18 cellular contexts compared by ENCODE assay signal in the genomic region with DNA sequence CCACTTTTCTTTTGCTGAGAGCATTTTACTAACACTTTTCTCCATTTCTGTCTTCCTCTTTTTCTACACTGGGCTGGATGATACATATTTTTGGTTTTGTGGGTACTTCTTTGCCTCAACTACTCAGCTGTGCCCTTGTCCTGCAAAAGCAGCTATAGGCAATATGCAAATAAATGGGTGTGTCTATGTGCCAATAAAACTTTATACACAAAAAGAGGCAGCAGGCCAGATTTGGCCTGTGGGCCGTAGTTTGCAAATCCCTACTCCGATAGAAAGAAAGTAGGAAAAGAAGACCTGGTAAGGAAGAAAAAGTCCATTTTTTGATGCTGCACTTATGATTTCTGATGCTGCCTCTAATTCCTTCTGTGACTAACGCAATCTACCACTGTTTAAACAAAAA. TPM values are rescaled to one million over a fixed set of nuclear protein-coding genes. Genes with fewer than 3 reads are reported as not detected.
DNase-seq lines count a peak whose midpoint lies in the region; ATAC-seq and TF ChIP-seq lines count a peak whose summit lies in the region.
"Had no signal": no experiment of that assay in that cellular context is flagged by ENCODE, and none has a peak within 500 bp of the region (broad histone marks: within the 10 kb centered on the region; RNA-seq: fewer than 3 reads in every experiment).

No MANE protein-coding gene starts in this region.

- H3K4me1 Mint-ChIP-seq in MCF 10A (ENCODE audit: insufficient read depth, unreplicated experiment), result peaks cover 43% of the 10 kb centered on the region
- peaks cover 25% of the 10 kb centered on the region for H3K4me1 Mint-ChIP-seq in activated T-cell treated with anti-CD3 and anti-CD28 coated beads, Interleukin-2, amount 50 U/mL, for 72 hours (ENCODE audit: low read depth)

- H2AFZ ChIP-seq in mammary epithelial cell (ENCODE audit: low read depth, low read length), result no peak overlapping the region

- 97% methylated on average over 3 of the region's 3 CpGs for WGBS in mammary epithelial cell (ENCODE audit: low coverage, missing lambda C conversion rate)

- H3K4me3 ChIP-seq in mammary epithelial cell (replicated peaks in 1 of 3; ENCODE audit: insufficient read depth in 1 of 3, low read depth in 2 of 3, low read length in 3 of 3) (no peak overlapping the region), colonic mucosa (no peak overlapping the region), mucosa of descending colon (no peak overlapping the region), vagina (no peak overlapping the region)
- H3K4me3 ChIP-seq: cardiac muscle cell, skin epidermis had no signal

- no peaks in the 10 kb centered on the region for H4K20me1 ChIP-seq in mammary epithelial cell (ENCODE audit: insufficient read depth, low read length)

- BruUV-seq in MCF 10A (replicated peaks; lab: Mats Ljungman, UMichigan), result no TSS peak
- no TSS peak for BruUV-seq in mammary epithelial cell (replicated peaks; lab: Mats Ljungman, UMichigan)

- TF ChIP-seq CTCF in MCF 10A (IDR thresholded peaks at IDR 0.05; ENCODE audit: unreplicated experiment) (no peak), mammary epithelial cell (conservative IDR thresholded peaks at IDR 0.05 in 1 of 2, IDR thresholded peaks at IDR 0.05 in 1 of 2; ENCODE audit: extremely low read depth in 1 of 2, insufficient read depth in 1 of 2, low read depth in 1 of 2, low read length in 2 of 2) (no peak), colonic mucosa (IDR thresholded peaks at IDR 0.05) (no peak), mucosa of descending colon (IDR thresholded peaks at IDR 0.05) (no peak), vagina (IDR thresholded peaks at IDR 0.05) (no peak)

- TF ChIP-seq POLR2A in vagina (IDR thresholded peaks at IDR 0.05), result no peak

- intact Hi-C loops in MCF 10A (cut with micrococcal nuclease), result no loop called here
- intact Hi-C loops in mammary epithelial cell (cut with micrococcal nuclease), result no loop called here
- intact Hi-C loops in colonic mucosa (cut with DNase I), result no loop called here
- intact Hi-C loops in mucosa of descending colon (cut with DNase I, micrococcal nuclease), result no loop called here
- intact Hi-C loops in vagina (cut with DNase I), result loop anchor here (10.0 kb wide), 1 partner anchor 222 kb away; the partner anchor contains the start of gene GLRX5

- H3K4me3 Mint-ChIP-seq in MCF 10A (ENCODE audit: unreplicated experiment), result no peak overlapping the region
- H3K4me3 Mint-ChIP-seq in activated T-cell treated with anti-CD3 and anti-CD28 coated beads, Interleukin-2, amount 50 U/mL, for 72 hours, result no peak overlapping the region
- H3K4me3 Mint-ChIP-seq: WTC11 had no signal

- H3K9ac ChIP-seq in mammary epithelial cell (ENCODE audit: insufficient read depth, low read length) (no peak overlapping the region), colonic mucosa (ENCODE audit: low read depth in 2 of 2, low read length in 2 of 2) (no peak overlapping the region)

- peak overlapping the region; percentile 71 for H3K27ac Mint-ChIP-seq in MCF 10A (ENCODE audit: low read depth, unreplicated experiment)
- no peak overlapping the region for H3K27ac Mint-ChIP-seq in activated T-cell treated with anti-CD3 and anti-CD28 coated beads, Interleukin-2, amount 50 U/mL, for 72 hours
- H3K27ac Mint-ChIP-seq: WTC11 had no signal

- H3K27ac ChIP-seq in mammary epithelial cell (ENCODE audit: insufficient read depth, low read depth, low read length), result no peak overlapping the region
- peak overlapping the region; percentile 14 for H3K27ac ChIP-seq in colonic mucosa
- H3K27ac ChIP-seq in vagina, result peak overlapping the region; percentile 82
- H3K27ac ChIP-seq: cardiac muscle cell had no signal

- H3K27me3 ChIP-seq in mammary epithelial cell (ENCODE audit: insufficient read depth, low read length), result no peaks in the 10 kb centered on the region
- H3K27me3 ChIP-seq in colonic mucosa, result no peaks in the 10 kb centered on the region
- H3K27me3 ChIP-seq in vagina, result no peaks in the 10 kb centered on the region

- POLR2A ChIA-PET in MCF 10A (lab: Yijun Ruan, JAX), result interaction anchor here (0.6 to 3.3 kb wide), 14 partner anchors 9 to 401 kb away, joined by 3 to 26 read pairs (median 4); no protein-coding TSS in a partner anchor

- no peaks in the 10 kb centered on the region for H3K9me3 Mint-ChIP-seq in MCF 10A (ENCODE audit: unreplicated experiment)
- no peaks in the 10 kb centered on the region for H3K9me3 Mint-ChIP-seq in activated T-cell treated with anti-CD3 and anti-CD28 coated beads, Interleukin-2, amount 50 U/mL, for 72 hours

- dilution Hi-C loops in mammary epithelial cell (cut with HindIII; ENCODE audit: low sequenced_read_pairs), result no loop called here

- no peaks in the 10 kb centered on the region for H3K36me3 ChIP-seq in mammary epithelial cell (ENCODE audit: insufficient read depth, low read length)
- no peaks in the 10 kb centered on the region for H3K36me3 ChIP-seq in colonic mucosa
- no peaks in the 10 kb centered on the region for H3K36me3 ChIP-seq in mucosa of descending colon (ENCODE audit: low read depth)
- no peaks in the 10 kb centered on the region for H3K36me3 ChIP-seq in vagina
- H3K36me3 ChIP-seq: cardiac muscle cell had no signal

- peaks cover 5% of the 10 kb centered on the region for H3K36me3 Mint-ChIP-seq in MCF 10A (ENCODE audit: insufficient read depth, unreplicated experiment)
- H3K36me3 Mint-ChIP-seq in activated T-cell treated with anti-CD3 and anti-CD28 coated beads, Interleukin-2, amount 50 U/mL, for 72 hours (ENCODE audit: insufficient read depth in 2 of 2), result no peaks in the 10 kb centered on the region
- H3K36me3 Mint-ChIP-seq: WTC11 had no signal

- peaks cover 85% of the 10 kb centered on the region for H3K79me2 ChIP-seq in mammary epithelial cell (ENCODE audit: insufficient read depth, low read length)

- H3K4me1 ChIP-seq in mammary epithelial cell (ENCODE audit: insufficient read depth, low read length), result peaks cover 37% of the 10 kb centered on the region
- peaks cover 14% of the 10 kb centered on the region for H3K4me1 ChIP-seq in colonic mucosa
- peaks cover 57% of the 10 kb centered on the region for H3K4me1 ChIP-seq in mucosa of descending colon (ENCODE audit: low read depth)
- H3K4me1 ChIP-seq in vagina, result peaks cover 30% of the 10 kb centered on the region

- no peaks in the 10 kb centered on the region for H3K27me3 Mint-ChIP-seq in MCF 10A (ENCODE audit: insufficient read depth, unreplicated experiment)
- peaks cover 55% of the 10 kb centered on the region for H3K27me3 Mint-ChIP-seq in activated T-cell treated with anti-CD3 and anti-CD28 coated beads, Interleukin-2, amount 50 U/mL, for 72 hours (ENCODE audit: low read depth)

- no peak for DNase-seq in MCF 10A (ENCODE audit: unreplicated experiment)
- DNase-seq in mammary epithelial cell, result no peak
- no peak for DNase-seq in colonic mucosa
- DNase-seq in mucosa of descending colon, result no peak
- DNase-seq in vagina (ENCODE audit: extremely low spot score in 2 of 2), result no peak
- DNase-seq in COR-L47 (lab: John Stamatoyannopoulos, UW), result no peak
- no peak for DNase-seq in LoVo (ENCODE audit: low spot score)
- DNase-seq in activated T-cell treated with anti-CD3 and anti-CD28 coated beads, Interleukin-2, amount 50 U/mL, for 72 hours, result no peak
- DNase-seq: activated CD4-positive, alpha-beta T cell treated with anti-CD3 and anti-CD28 coated beads, Interleukin-2, amount 50 U/mL, for 4 hours; activated gamma-delta T cell treated with Interleukin-2 at 50 U/mL for 16 hours; MM.1S; NCI-H187; stimulated activated CD4-positive, alpha-beta T cell treated with anti-CD3 and anti-CD28 coated beads, Interleukin-2, amount 100 ng/mL, for 48 hours; stimulated activated naive CD8-positive, alpha-beta T cell treated with anti-CD3 and anti-CD28 coated beads, Interleukin-15, Interleukin-2, amounts not matched to agents 100 U/mL and 50 U/mL, for 24 hours had no signal

- CTCF ChIA-PET in MCF 10A (lab: Yijun Ruan, JAX), result interaction anchor here (0.7 kb wide), 2 partner anchors 13 to 119 kb away, joined by 3 read pairs; no protein-coding TSS in a partner anchor
- CTCF ChIA-PET in mammary epithelial cell (lab: Charles Lee; ENCODE audit: low non-redundant PET), result no interaction called here

- H3K9me3 ChIP-seq in mammary epithelial cell (replicated peaks; ENCODE audit: insufficient read depth, low read length) (no peaks in the 10 kb centered on the region), colonic mucosa (no peaks in the 10 kb centered on the region), mucosa of descending colon (no peaks in the 10 kb centered on the region), vagina (no peaks in the 10 kb centered on the region)

- peak; percentile 18 for ATAC-seq in mucosa of descending colon
- ATAC-seq in activated T-cell treated with anti-CD3 and anti-CD28 coated beads, Interleukin-2, amount 50 U/mL, for 72 hours (replicated peaks in 1 of 2), result no peak
- ATAC-seq: stimulated activated naive CD8-positive, alpha-beta T cell treated with anti-CD3 and anti-CD28 coated beads, Interleukin-15, Interleukin-2, amounts not matched to agents 100 U/mL and 50 U/mL, for 24 hours had no signal

- in situ Hi-C loops in mammary epithelial cell (cut with MboI; ENCODE audit: low sequenced_read_pairs in 2 of 2), result no loop called here

- H3K4me2 ChIP-seq in mammary epithelial cell (ENCODE audit: insufficient read depth, low read depth, low read length), result no peak overlapping the region

RNA-seq across cellular contexts. Expression of gene CLMN, which starts 6.5 kb away (rescaled TPM):
- total RNA-seq in MCF 10A (2022) (15.7 and 17.9 TPM in 2 replicates), mammary epithelial cell (10 to 100 TPM; 12.2 to 64.3 TPM), colonic mucosa (100 to 1,000 TPM; 105 to 131 TPM), mucosa of descending colon (100 to 1,000 TPM in 2 of 3 donors, 10 to 100 TPM in 1; 73.7 to 200 (median 132) TPM), vagina (19.6 TPM)
- 12.0 TPM for polyA plus RNA-seq in mammary epithelial cell
- polyA minus RNA-seq in mammary epithelial cell, result 45.1 TPM
- 1 to 10 TPM; 2.5 to 3.0 TPM for total RNA-seq in activated T-cell treated with anti-CD3 and anti-CD28 coated beads, Interleukin-2, amount 50 U/mL, for 72 hours
- total RNA-seq: G401 had no signal
